In genomic region chr11:91768783-91769182, GRCh38 we compare ENCODE assay signal across 28 cellular contexts.
"Had no signal": no experiment of that assay in that cellular context is flagged by ENCODE, and none has a peak within 500 bp of the region (broad histone marks: within the 10 kb centered on the region; RNA-seq: fewer than 3 reads in every experiment).

No MANE protein-coding gene starts in this region.

- H3K27me3 Mint-ChIP-seq: progenitor cell of endocrine pancreas; stimulated activated naive B cell treated with anti-CD40 and anti-IgM and Interleukin-4, amounts not matched to agents 10 μg/mL and 1 μg/mL and 100 μg/mL, for 72 hours; stimulated activated naive CD8-positive, alpha-beta T cell treated with anti-CD3 and anti-CD28 coated beads, Interleukin-15, Interleukin-2, amounts not matched to agents 100 ng/mL and 50 ng/mL, for 24 hours; type B pancreatic cell had no signal

- H2AFZ ChIP-seq: neural progenitor cell, parathyroid adenoma had no signal

- H3K27me3 ChIP-seq: neural progenitor cell, ovary, right lobe of liver, sigmoid colon, stomach, thyroid gland, transverse colon, upper lobe of right lung, uterus had no signal

- H3K9me3 ChIP-seq: ovary, psoas muscle, right lobe of liver, sigmoid colon, stomach, thoracic aorta, thyroid gland, transverse colon, upper lobe of right lung, uterus had no signal

- H3K4me3 Mint-ChIP-seq: natural killer cell; nephron; neural progenitor cell; stimulated activated effector memory CD8-positive, alpha-beta T cell treated with anti-CD3 and anti-CD28 coated beads, Interleukin-12 subunit alpha, Interleukin-12 subunit beta, amount 100 ng/mL, for 72 hours; stimulated activated naive B cell treated with anti-CD40 and anti-IgM and Interleukin-4, amounts not matched to agents 10 μg/mL and 1 μg/mL and 100 μg/mL, for 72 hours; stimulated activated naive CD8-positive, alpha-beta T cell treated with anti-CD3 and anti-CD28 coated beads, Interleukin-15, Interleukin-2, amounts not matched to agents 100 ng/mL and 50 ng/mL, for 24 hours; type B pancreatic cell had no signal

- H3K4me1 Mint-ChIP-seq: natural killer cell; nephron; neural progenitor cell; stimulated activated effector memory CD8-positive, alpha-beta T cell treated with anti-CD3 and anti-CD28 coated beads, Interleukin-12 subunit alpha, Interleukin-12 subunit beta, amount 100 ng/mL, for 72 hours; stimulated activated naive B cell treated with anti-CD40 and anti-IgM and Interleukin-4, amounts not matched to agents 10 μg/mL and 1 μg/mL and 100 μg/mL, for 72 hours had no signal

- ATAC-seq: natural killer cell; psoas muscle; right cardiac atrium; right lobe of liver; stimulated activated effector memory CD8-positive, alpha-beta T cell treated with anti-CD3 and anti-CD28 coated beads, Interleukin-12 subunit alpha, Interleukin-12 subunit beta, amount 100 ng/mL, for 72 hours; stimulated activated naive B cell treated with anti-CD40 and anti-IgM and Interleukin-4, amounts not matched to agents 10 μg/mL and 1 μg/mL and 100 μg/mL, for 72 hours; upper lobe of right lung had no signal

- H3K4me3 ChIP-seq: neural progenitor cell, ovary, psoas muscle, right lobe of liver, sigmoid colon, stomach, thoracic aorta, thyroid gland, transverse colon, upper lobe of right lung, uterus had no signal

- H3K79me2 ChIP-seq: parathyroid adenoma had no signal

- H3K27ac Mint-ChIP-seq: natural killer cell; nephron; neural progenitor cell; progenitor cell of endocrine pancreas; stimulated activated effector memory CD8-positive, alpha-beta T cell treated with anti-CD3 and anti-CD28 coated beads, Interleukin-12 subunit alpha, Interleukin-12 subunit beta, amount 100 ng/mL, for 72 hours; stimulated activated naive B cell treated with anti-CD40 and anti-IgM and Interleukin-4, amounts not matched to agents 10 μg/mL and 1 μg/mL and 100 μg/mL, for 72 hours; stimulated activated naive CD8-positive, alpha-beta T cell treated with anti-CD3 and anti-CD28 coated beads, Interleukin-15, Interleukin-2, amounts not matched to agents 100 ng/mL and 50 ng/mL, for 24 hours; type B pancreatic cell had no signal

- H3K36me3 ChIP-seq: neural progenitor cell, ovary, right lobe of liver, sigmoid colon, stomach, thoracic aorta, thyroid gland, transverse colon, upper lobe of right lung, uterus had no signal

- H3K4me2 ChIP-seq: neural progenitor cell had no signal

- H3K27ac ChIP-seq: neural progenitor cell, ovary, parathyroid adenoma, psoas muscle, right lobe of liver, sigmoid colon, stomach, thoracic aorta, thyroid gland, transverse colon, upper lobe of right lung, uterus had no signal

- H3K36me3 Mint-ChIP-seq: neural progenitor cell; stimulated activated effector memory CD8-positive, alpha-beta T cell treated with anti-CD3 and anti-CD28 coated beads, Interleukin-12 subunit alpha, Interleukin-12 subunit beta, amount 100 ng/mL, for 72 hours; stimulated activated naive B cell treated with anti-CD40 and anti-IgM and Interleukin-4, amounts not matched to agents 10 μg/mL and 1 μg/mL and 100 μg/mL, for 72 hours had no signal

- H3K4me1 ChIP-seq: neural progenitor cell, parathyroid adenoma, psoas muscle, right lobe of liver, sigmoid colon, stomach, thyroid gland, transverse colon, upper lobe of right lung, uterus had no signal

- FAIRE-seq: small intestine had no signal

- DNase-seq: natural killer cell; occipital lobe; ovary; posterior cingulate gyrus; psoas muscle; right cardiac atrium; right lobe of liver; sigmoid colon; small intestine; stimulated activated CD4-positive, alpha-beta T cell treated with anti-CD3 and anti-CD28 coated beads, Interleukin-15, amount 100 ng/mL, for 24 hours; stimulated activated CD4-positive, alpha-beta T cell treated with anti-CD3 and anti-CD28 coated beads, Interleukin-2, amount 100 ng/mL, for 24 hours; stimulated activated CD4-positive, alpha-beta T cell treated with anti-CD3 and anti-CD28 coated beads, Interleukin-2, amount 100 ng/mL, for 48 hours; stimulated activated CD4-positive, alpha-beta T cell treated with anti-CD3 and anti-CD28 coated beads, Interleukin-4, amount 100 ng/mL, for 24 hours; stimulated activated naive B cell treated with anti-CD40 and anti-IgM and Interleukin-4, amounts not matched to agents 10 μg/mL and 1 μg/mL and 100 μg/mL, for 72 hours; stimulated activated naive CD4-positive, alpha-beta T cell treated with Interleukin-2 at 50 U/mL for 16 hours; stomach; thyroid gland; transverse colon; upper lobe of right lung; uterus had no signal

- H3K9ac ChIP-seq: neural progenitor cell, parathyroid adenoma had no signal
